In genomic region chr6:132814716-132815570, GRCh38 we compare ENCODE assay signal across 8 cellular contexts. TPM values are rescaled to one million over a fixed set of nuclear protein-coding genes. Genes with fewer than 3 reads are reported as not detected.
DNase-seq lines count a peak whose midpoint lies in the region; ATAC-seq, FAIRE-seq and TF ChIP-seq lines count a peak whose summit lies in the region.

No MANE protein-coding gene starts in this region.

- RAD21 ChIA-PET in GM12878 (lab: Charles Lee; ENCODE audit: unreplicated experiment): interaction anchor here (0.7 to 1.5 kb wide), 3 partner anchors 16 to 302 kb away, joined by 3 to 5 read pairs (median 4); partner anchors contain the start of gene STX7

- ATAC-seq in GM21786 (IDR thresholded peaks at IDR 0.05; ENCODE audit: unreplicated experiment) (peak; percentile 1), GM12878 (peak; percentile 7), HepG2 (peak; percentile 1; the same call in 2 of the 3 replicates), thoracic aorta (ENCODE audit: insufficient number of reproducible peaks, low FRiP score, low read depth) (no peak), HG02884 (IDR thresholded peaks at IDR 0.05; ENCODE audit: unreplicated experiment) (no peak)

- POLR2A ChIA-PET in GM12878 (lab: Charles Lee) (interaction anchor here (0.7 to 2.2 kb wide), 3 partner anchors 17 to 302 kb away, joined by 3 to 8 read pairs (median 3); partner anchors contain the start of genes SLC18B1 and STX7), HepG2 (lab: Yijun Ruan, JAX) (interaction anchor here (0.6 to 9.0 kb wide), 13 partner anchors 8 to 1187 kb away, joined by 3 to 96 read pairs (median 5); partner anchors contain the start of genes MED23, SLC18B1, STX7 and VNN1)

- CTCF ChIA-PET in Calu3 (lab: Charles Lee): interaction anchor here (0.6 kb wide), 1 partner anchor 510 kb away, joined by 7 read pairs; no protein-coding TSS in a partner anchor
- CTCF ChIA-PET in GM12878 (lab: Yijun Ruan, JAX): interaction anchor here (0.6 to 4.4 kb wide), 9 partner anchors 9 to 544 kb away, joined by 3 to 25 read pairs (median 4); partner anchors contain the start of gene SLC18B1
- CTCF ChIA-PET in HepG2 (lab: Yijun Ruan, JAX; ENCODE audit: low intra/inter-chr PET ratio, low total read pairs): no interaction called here

- H3K4me3 Mint-ChIP-seq in Calu3 (ENCODE audit: low read depth, unreplicated experiment): peak overlapping the region; percentile 84

- in situ Hi-C loops in GM12878 (cut with MboI): no loop called here
- in situ Hi-C loops in HepG2 (cut with HindIII; ENCODE audit: extremely low pct_ligation_motif_present, low pct_unique_long_range_greater_than_20kb): no loop called here

- peak overlapping the region; percentile 14; the same call in 1 of the 2 replicates for H3K27ac ChIP-seq in MM.1S (ENCODE audit: low read length)
- peak overlapping the region; percentile 60 for H3K27ac ChIP-seq in GM12878 (ENCODE audit: control insufficient read depth, insufficient read depth)
- H3K27ac ChIP-seq in HepG2 (ENCODE audit: extremely low read length, insufficient read depth, low read length): peak overlapping the region; percentile 95
- peak overlapping the region; percentile 73 for H3K27ac ChIP-seq in thoracic aorta

- no peak for FAIRE-seq in GM12878 (lab: Jason Lieb, UNC)
- no peak for FAIRE-seq in HepG2 (lab: Jason Lieb, UNC)

- peaks cover 38% of the 10 kb centered on the region for H3K4me1 Mint-ChIP-seq in Calu3 (ENCODE audit: low read depth, unreplicated experiment)

- peaks cover 66% of the 10 kb centered on the region for H3F3A ChIP-seq in MM.1S (ENCODE audit: insufficient read depth, low read length)

- H3K27me3 ChIP-seq in MM.1S (replicated peaks; ENCODE audit: insufficient read depth, low read length) (no peaks in the 10 kb centered on the region), GM12878 (replicated peaks in 1 of 2; ENCODE audit: control insufficient read depth in 2 of 2, insufficient read depth in 2 of 2, low read length in 1 of 2) (peaks cover 0 to 5% of the 10 kb centered on the region in 2 experiments; a peak in 1 of 4 replicates), HepG2 (ENCODE audit: control insufficient read depth in 1 of 2, insufficient read depth in 2 of 2, low read length in 2 of 2) (no peaks in the 10 kb centered on the region; a peak in 1 of 5 replicates), thoracic aorta (replicated peaks; ENCODE audit: insufficient read depth) (no peaks in the 10 kb centered on the region)

- H3K27me3 Mint-ChIP-seq in Calu3 (ENCODE audit: unreplicated experiment): no peaks in the 10 kb centered on the region

- H3K36me3 ChIP-seq in MM.1S (replicated peaks; ENCODE audit: insufficient read depth, low read length) (peaks cover 21% of the 10 kb centered on the region), GM12878 (ENCODE audit: control insufficient read depth in 2 of 2, insufficient read depth in 2 of 2, low read length in 1 of 2) (peaks cover 7 to 14% of the 10 kb centered on the region in 2 experiments), HepG2 (replicated peaks in 1 of 2; ENCODE audit: control insufficient read depth in 1 of 2, insufficient read depth in 2 of 2, low read length in 2 of 2) (peaks cover 9 to 39% of the 10 kb centered on the region in 2 experiments), thoracic aorta (peaks cover 28% of the 10 kb centered on the region)

- TF ChIP-seq POLR2A in GM12878 (IDR thresholded peaks at IDR 0.05; ENCODE audit: low read depth, low read length): no peak
- TF ChIP-seq POLR2A in HepG2 (IDR thresholded peaks at IDR 0.05; ENCODE audit: insufficient read depth in 1 of 2, low read depth in 2 of 2, low read length in 2 of 2): no peak

- 1% methylated on average over 27 of the region's 27 CpGs for WGBS in GM12878 (ENCODE audit: insufficient coverage, insufficient replicate concordance, low lambda C conversion rate, missing lambda C conversion rate)
- WGBS in HepG2 (ENCODE audit: low lambda C conversion rate): 1% methylated on average over 18 of the region's 27 CpGs

- H3K9me3 Mint-ChIP-seq in Calu3 (ENCODE audit: low read depth, unreplicated experiment): no peaks in the 10 kb centered on the region

- SMC1A ChIA-PET in GM12878 (lab: Charles Lee; ENCODE audit: uncharacterized antibody, unreplicated experiment): interaction anchor here (0.9 to 1.2 kb wide), 7 partner anchors 16 to 1138 kb away, joined by 3 to 4 read pairs (median 4); partner anchors contain the start of gene TBPL1

- TF ChIP-seq RAD21 in GM12878 (IDR thresholded peaks at IDR 0.05; ENCODE audit: insufficient read depth, low read depth, low read length) (no peak), HepG2 (CRISPR knock-in tag; IDR thresholded peaks at IDR 0.05) (no peak)

- no peak for DNase-seq in Calu3
- DNase-seq in MM.1S: no peak
- DNase-seq in GM12878 (ENCODE audit: low read depth, low spot score): no peak
- peak; percentile 19 for DNase-seq in HepG2 (ENCODE audit: low spot score)
- no peak for DNase-seq in thoracic aorta (ENCODE audit: low spot score)
- DNase-seq in NCI-H1694 treated with DMSO at 0.1 percent for 48 hours (lab: John Stamatoyannopoulos, UW): no peak

- peaks cover 39% of the 10 kb centered on the region for H4K20me1 ChIP-seq in MM.1S (ENCODE audit: insufficient read depth, low read length)
- peaks cover 5% of the 10 kb centered on the region; the same call in 1 of the 2 replicates for H4K20me1 ChIP-seq in GM12878 (ENCODE audit: control insufficient read depth, insufficient read depth)
- H4K20me1 ChIP-seq in HepG2 (ENCODE audit: insufficient read depth, low read length): peaks cover 54% of the 10 kb centered on the region

- H3K4me2 ChIP-seq in MM.1S (ENCODE audit: low read depth, low read length) (peak overlapping the region; percentile 73), GM12878 (ENCODE audit: control insufficient read depth, insufficient read depth) (peak overlapping the region; percentile 51), HepG2 (ENCODE audit: low read depth, low read length) (peak overlapping the region; percentile 81)

- peak overlapping the region; percentile 98 for H3K27ac Mint-ChIP-seq in Calu3 (ENCODE audit: unreplicated experiment)

- no peak overlapping the region for H2AFZ ChIP-seq in MM.1S (ENCODE audit: low read length)
- no peak overlapping the region for H2AFZ ChIP-seq in GM12878 (ENCODE audit: control insufficient read depth, low read depth, low read length)
- H2AFZ ChIP-seq in HepG2 (ENCODE audit: low read length): no peak overlapping the region

- TF ChIP-seq EP300 in GM12878 (IDR thresholded peaks at IDR 0.05; ENCODE audit: borderline replicate concordance in 1 of 2, control insufficient read depth in 1 of 2, low read depth in 2 of 2, low read length in 2 of 2) (no peak), HepG2 (IDR thresholded peaks at IDR 0.05; ENCODE audit: low read depth in 2 of 2, low read length in 2 of 2) (no peak), HepG2 (CRISPR knock-in tag; IDR thresholded peaks at IDR 0.05; ENCODE audit: borderline replicate concordance) (no peak)

- H3K9me3 ChIP-seq in MM.1S (replicated peaks; ENCODE audit: insufficient read depth, low read length): no peaks in the 10 kb centered on the region
- no peaks in the 10 kb centered on the region for H3K9me3 ChIP-seq in GM12878 (replicated peaks; ENCODE audit: control insufficient read depth, insufficient read depth, low read length)
- H3K9me3 ChIP-seq in HepG2 (ENCODE audit: low read length): no peaks in the 10 kb centered on the region
- H3K9me3 ChIP-seq in thoracic aorta: no peaks in the 10 kb centered on the region

- peaks cover 76% of the 10 kb centered on the region for H3K36me3 Mint-ChIP-seq in Calu3 (ENCODE audit: insufficient read depth, unreplicated experiment)

- H3K9ac ChIP-seq in MM.1S (ENCODE audit: low read length) (peak overlapping the region; percentile 90), GM12878 (ENCODE audit: control insufficient read depth, insufficient read depth, low read length) (peak overlapping the region; percentile 83), HepG2 (ENCODE audit: insufficient read depth, low read depth, low read length) (peak overlapping the region; percentile 98)

- H3K4me1 ChIP-seq in MM.1S (ENCODE audit: low read length) (peaks cover 9% of the 10 kb centered on the region), GM12878 (ENCODE audit: control insufficient read depth, insufficient read depth, low read length) (peaks cover 6% of the 10 kb centered on the region; the same call in 1 of the 2 replicates), HepG2 (ENCODE audit: insufficient read depth, low read length) (peaks cover 57% of the 10 kb centered on the region), thoracic aorta (ENCODE audit: control insufficient read depth in 1 of 2, low read depth in 2 of 2) (peaks cover 24 to 31% of the 10 kb centered on the region in 2 donors)

- H3K79me2 ChIP-seq in MM.1S (ENCODE audit: low read length): peaks cover 30% of the 10 kb centered on the region
- peaks cover 26% of the 10 kb centered on the region for H3K79me2 ChIP-seq in GM12878 (ENCODE audit: control insufficient read depth, insufficient read depth, low read length)
- peaks cover 28% of the 10 kb centered on the region for H3K79me2 ChIP-seq in HepG2 (ENCODE audit: insufficient read depth, low read length)

- no peaks in the 10 kb centered on the region for H3K9me2 ChIP-seq in MM.1S (replicated peaks; ENCODE audit: insufficient read depth, low read length)

- TF ChIP-seq CTCF in Calu3 (IDR thresholded peaks at IDR 0.05; ENCODE audit: unreplicated experiment): no peak
- no peak for TF ChIP-seq CTCF in MM.1S (IDR thresholded peaks at IDR 0.05; ENCODE audit: low read length)
- no peak for TF ChIP-seq CTCF in GM12878 (IDR thresholded peaks at IDR 0.05 in 2 of 3, conservative IDR thresholded peaks at IDR 0.05 in 1 of 3; ENCODE audit: control insufficient read depth in 2 of 3, extremely low read depth in 1 of 3, insufficient read depth in 1 of 3, low read depth in 3 of 3, low read length in 3 of 3)
- TF ChIP-seq CTCF in HepG2 (CRISPR knock-in tag; IDR thresholded peaks at IDR 0.05): no peak
- TF ChIP-seq CTCF in thoracic aorta (IDR thresholded peaks at IDR 0.05): no peak

- intact Hi-C loops in Calu3 (cut with micrococcal nuclease; ENCODE audit: unreplicated experiment) (no loop called here), GM12878 (cut with micrococcal nuclease; ENCODE audit: unreplicated experiment) (loop anchor here (2.0 to 5.0 kb wide), 3 partner anchors 143 to 1138 kb away; partner anchors contain the start of genes STX7 and TBPL1), HepG2 (cut with micrococcal nuclease; ENCODE audit: unreplicated experiment) (loop anchor here (5.0 to 10.0 kb wide), 2 partner anchors 303 to 860 kb away; partner anchors contain the start of genes CCN2 and STX7)

- H3K4me3 ChIP-seq in MM.1S (ENCODE audit: low read length) (peak overlapping the region; percentile 94), GM12878 (peak overlapping the region; percentile 94), HepG2 (replicated peaks in 1 of 3; ENCODE audit: insufficient read depth in 1 of 3, low read depth in 2 of 3, low read length in 3 of 3) (peak overlapping the region; percentile 93 to 99 (median 96)), thoracic aorta (peak overlapping the region; percentile 83)

- BruUV-seq in Calu3 (replicated peaks; lab: Mats Ljungman, UMichigan): TSS peak; percentile 61
- BruUV-seq in GM12878 (replicated peaks; lab: Mats Ljungman, UMichigan): TSS peak; percentile 78
- BruUV-seq in HepG2 (replicated peaks; lab: Mats Ljungman, UMichigan): TSS peak; percentile 67

RNA-seq across cellular contexts. Expression of gene RPS12, which starts 0.6 kb away (rescaled TPM):
- total RNA-seq in Calu3 (2022): 1,002 and 1,082 TPM in 2 replicates
- 143 and 167 TPM in 2 replicates for total RNA-seq in GM12878 (2013; cell fraction: nucleolus; rRNA removed)
- total RNA-seq in GM12878 (2014; rRNA removed): 2,747 and 2,993 TPM in 2 replicates
- 2,703 and 2,713 TPM in 2 replicates for total RNA-seq in GM12878 (2014; rRNA removed; fragmentation: Illumina TruSeq; extraction: Trizol)
- total RNA-seq in GM12878 (2021): 1,613 and 1,701 TPM in 2 replicates
- 9,977 TPM for polyA plus RNA-seq in GM12878 (2011; ENCODE audit: low read depth)
- polyA plus RNA-seq in GM12878 (2011; rRNA removed): 2,437 and 2,746 TPM in 2 replicates
- 4,228 and 4,382 TPM in 2 replicates for polyA plus RNA-seq in GM12878 (2011; cell fraction: cytosol; rRNA removed)
- polyA plus RNA-seq in GM12878 (2011; cell fraction: nucleus; rRNA removed): 858 and 889 TPM in 2 replicates
- 5,102 and 5,170 TPM in 2 replicates for polyA plus RNA-seq in GM12878 (2012)
- polyA plus RNA-seq in GM12878 (2014; fragmentation: Illumina TruSeq; extraction: Trizol): 1,209 and 1,555 TPM in 2 replicates
- polyA plus RNA-seq in GM12878 (2014; fragmentation: Nextera tagmentation; extraction: Ambion mirVana): 1,000 to 10,000 TPM; 2,955 to 3,077 TPM
- polyA plus RNA-seq in GM12878 (2014; rRNA removed): 3,381 and 3,739 TPM in 2 replicates
- polyA plus RNA-seq in GM12878 (2016; fragmentation: Nextera tagmentation; extraction: Ambion mirVana): 1,000 to 10,000 TPM; 1,013 to 1,054 TPM
- polyA minus RNA-seq in GM12878 (2011; rRNA and poly(A)+ RNA removed): 2,493 and 2,865 TPM in 2 replicates
- polyA minus RNA-seq in GM12878 (2011; cell fraction: cytosol; rRNA and poly(A)+ RNA removed): 513 and 522 TPM in 2 replicates
- polyA minus RNA-seq in GM12878 (2011; cell fraction: nucleus; rRNA and poly(A)+ RNA removed): 216 and 336 TPM in 2 replicates
- 3,224 and 3,551 TPM in 2 replicates for total RNA-seq in HepG2 (2016; rRNA removed; fragmentation: Illumina TruSeq; extraction: Trizol)
- 10,695 and 12,100 TPM in 2 replicates for total RNA-seq in HepG2 (2016; cell fraction: cytosol; rRNA removed; fragmentation: Illumina TruSeq; extraction: Trizol; ENCODE audit: low read depth)
- 3,292 and 3,559 TPM in 2 replicates for total RNA-seq in HepG2 (2016; cell fraction: insoluble cytoplasmic fraction; rRNA removed; fragmentation: Illumina TruSeq; extraction: Trizol)
- total RNA-seq in HepG2 (2016; cell fraction: membrane; rRNA removed; fragmentation: Illumina TruSeq; extraction: Trizol): 12,582 and 12,681 TPM in 2 replicates
- total RNA-seq in HepG2 (2016; cell fraction: nucleus; rRNA removed; fragmentation: Illumina TruSeq; extraction: Trizol): 1,009 and 1,091 TPM in 2 replicates
- 6,343 and 7,346 TPM in 2 replicates for polyA plus RNA-seq in HepG2 (2011; rRNA removed)
- 10,754 and 13,161 TPM in 2 replicates for polyA plus RNA-seq in HepG2 (2011; cell fraction: cytosol; rRNA removed)
- polyA plus RNA-seq in HepG2 (2011; cell fraction: nucleus; rRNA removed): 1,380 and 1,587 TPM in 2 replicates
- polyA plus RNA-seq in HepG2 (2012): 4,280 and 4,651 TPM in 2 replicates
- polyA plus RNA-seq in HepG2 (2016; cell fraction: cytosol; fragmentation: Illumina TruSeq; extraction: Trizol; ENCODE audit: low read depth): 13,237 and 13,731 TPM in 2 replicates
- 3,395 and 3,576 TPM in 2 replicates for polyA plus RNA-seq in HepG2 (2016; cell fraction: insoluble cytoplasmic fraction; fragmentation: Illumina TruSeq; extraction: Trizol; ENCODE audit: low read depth)
- polyA plus RNA-seq in HepG2 (2016; cell fraction: membrane; fragmentation: Illumina TruSeq; extraction: Trizol; ENCODE audit: low read depth): 11,484 and 12,144 TPM in 2 replicates
- 1,833 and 2,013 TPM in 2 replicates for polyA plus RNA-seq in HepG2 (2016; cell fraction: nucleus; fragmentation: Illumina TruSeq; extraction: Trizol; ENCODE audit: insufficient read depth, low read depth)
- 2,109 and 3,494 TPM in 2 replicates for polyA minus RNA-seq in HepG2 (2011; rRNA and poly(A)+ RNA removed; ENCODE audit: low replicate concordance)
- 1,100 and 1,176 TPM in 2 replicates for polyA minus RNA-seq in HepG2 (2011; cell fraction: cytosol; rRNA and poly(A)+ RNA removed)
- polyA minus RNA-seq in HepG2 (2011; cell fraction: nucleus; rRNA and poly(A)+ RNA removed): 507 and 550 TPM in 2 replicates
- total RNA-seq in thoracic aorta: 100 to 1,000 TPM; 546 to 689 TPM

RNA-seq across cellular contexts. Expression of gene SLC18B1, which starts 16.5 kb away (rescaled TPM):
- total RNA-seq in Calu3 (2022): 23.9 and 25.9 TPM in 2 replicates
- total RNA-seq in GM12878 (2013; cell fraction: nucleolus; rRNA removed): 7.1 and 7.3 TPM in 2 replicates
- total RNA-seq in GM12878 (2014; rRNA removed): 7.2 and 11.4 TPM in 2 replicates
- total RNA-seq in GM12878 (2014; rRNA removed; fragmentation: Illumina TruSeq; extraction: Trizol): 8.4 and 8.5 TPM in 2 replicates
- 7.0 and 7.8 TPM in 2 replicates for total RNA-seq in GM12878 (2021)
- polyA plus RNA-seq in GM12878 (2011; ENCODE audit: low read depth): 3.5 TPM
- 3.6 and 5.3 TPM in 2 replicates for polyA plus RNA-seq in GM12878 (2011; rRNA removed)
- polyA plus RNA-seq in GM12878 (2011; cell fraction: cytosol; rRNA removed): 1.4 and 1.7 TPM in 2 replicates
- polyA plus RNA-seq in GM12878 (2011; cell fraction: nucleus; rRNA removed): 2.3 and 3.1 TPM in 2 replicates
- polyA plus RNA-seq in GM12878 (2012): 4.6 and 5.4 TPM in 2 replicates
- 9.7 and 13.0 TPM in 2 replicates for polyA plus RNA-seq in GM12878 (2014; fragmentation: Illumina TruSeq; extraction: Trizol)
- polyA plus RNA-seq in GM12878 (2014; fragmentation: Nextera tagmentation; extraction: Ambion mirVana): 1 to 10 TPM; 3.5 to 6.3 TPM
- polyA plus RNA-seq in GM12878 (2014; rRNA removed): 5.3 and 6.6 TPM in 2 replicates
- 10 to 100 TPM in 1 of 2 experiments, 1 to 10 TPM in 1; 8.5 to 11.8 TPM for polyA plus RNA-seq in GM12878 (2016; fragmentation: Nextera tagmentation; extraction: Ambion mirVana)
- 2.8 and 3.3 TPM in 2 replicates for polyA minus RNA-seq in GM12878 (2011; rRNA and poly(A)+ RNA removed)
- polyA minus RNA-seq in GM12878 (2011; cell fraction: cytosol; rRNA and poly(A)+ RNA removed): 0.52 and 0.67 TPM in 2 replicates
- 0.67 and 0.73 TPM in 2 replicates for polyA minus RNA-seq in GM12878 (2011; cell fraction: nucleus; rRNA and poly(A)+ RNA removed)
- total RNA-seq in HepG2 (2016; rRNA removed; fragmentation: Illumina TruSeq; extraction: Trizol): 9.1 and 13.8 TPM in 2 replicates
- total RNA-seq in HepG2 (2016; cell fraction: cytosol; rRNA removed; fragmentation: Illumina TruSeq; extraction: Trizol; ENCODE audit: low read depth): 2.6 and 3.7 TPM in 2 replicates
- 9.3 and 14.3 TPM in 2 replicates for total RNA-seq in HepG2 (2016; cell fraction: insoluble cytoplasmic fraction; rRNA removed; fragmentation: Illumina TruSeq; extraction: Trizol)
- 7.4 and 8.2 TPM in 2 replicates for total RNA-seq in HepG2 (2016; cell fraction: membrane; rRNA removed; fragmentation: Illumina TruSeq; extraction: Trizol)
- total RNA-seq in HepG2 (2016; cell fraction: nucleus; rRNA removed; fragmentation: Illumina TruSeq; extraction: Trizol): 12.6 and 14.0 TPM in 2 replicates
- 9.8 and 11.4 TPM in 2 replicates for polyA plus RNA-seq in HepG2 (2011; rRNA removed)
- polyA plus RNA-seq in HepG2 (2011; cell fraction: cytosol; rRNA removed): 5.6 and 9.6 TPM in 2 replicates
- polyA plus RNA-seq in HepG2 (2011; cell fraction: nucleus; rRNA removed): 8.1 and 11.8 TPM in 2 replicates
- polyA plus RNA-seq in HepG2 (2012): 10.7 and 13.7 TPM in 2 replicates
- 3.2 TPM in 2 replicates for polyA plus RNA-seq in HepG2 (2016; cell fraction: cytosol; fragmentation: Illumina TruSeq; extraction: Trizol; ENCODE audit: low read depth)
- polyA plus RNA-seq in HepG2 (2016; cell fraction: insoluble cytoplasmic fraction; fragmentation: Illumina TruSeq; extraction: Trizol; ENCODE audit: low read depth): 7.9 and 10.1 TPM in 2 replicates
- 6.7 and 6.9 TPM in 2 replicates for polyA plus RNA-seq in HepG2 (2016; cell fraction: membrane; fragmentation: Illumina TruSeq; extraction: Trizol; ENCODE audit: low read depth)
- 22.4 and 23.0 TPM in 2 replicates for polyA plus RNA-seq in HepG2 (2016; cell fraction: nucleus; fragmentation: Illumina TruSeq; extraction: Trizol; ENCODE audit: insufficient read depth, low read depth)
- polyA minus RNA-seq in HepG2 (2011; rRNA and poly(A)+ RNA removed; ENCODE audit: low replicate concordance): 10.6 and 11.6 TPM in 2 replicates
- polyA minus RNA-seq in HepG2 (2011; cell fraction: cytosol; rRNA and poly(A)+ RNA removed): 6.4 and 7.6 TPM in 2 replicates
- 8.4 and 10.2 TPM in 2 replicates for polyA minus RNA-seq in HepG2 (2011; cell fraction: nucleus; rRNA and poly(A)+ RNA removed)
- total RNA-seq in thoracic aorta: 1 to 10 TPM; 3.9 to 6.1 TPM

RNA-seq across cellular contexts. Expression of gene VNN2, which starts 57.2 kb away (rescaled TPM):
- total RNA-seq in Calu3 (2022): 18.1 and 21.5 TPM in 2 replicates
- 25.5 and 28.5 TPM in 2 replicates for total RNA-seq in GM12878 (2013; cell fraction: nucleolus; rRNA removed)
- total RNA-seq in GM12878 (2014; rRNA removed): 21.3 and 26.3 TPM in 2 replicates
- total RNA-seq in GM12878 (2014; rRNA removed; fragmentation: Illumina TruSeq; extraction: Trizol): 22.9 and 23.9 TPM in 2 replicates
- 13.8 and 15.1 TPM in 2 replicates for total RNA-seq in GM12878 (2021)
- polyA plus RNA-seq in GM12878 (2011; ENCODE audit: low read depth): 39.3 TPM
- polyA plus RNA-seq in GM12878 (2011; rRNA removed): 18.2 and 21.5 TPM in 2 replicates
- polyA plus RNA-seq in GM12878 (2011; cell fraction: cytosol; rRNA removed): 11.2 and 15.0 TPM in 2 replicates
- polyA plus RNA-seq in GM12878 (2011; cell fraction: nucleus; rRNA removed): 10.7 and 12.0 TPM in 2 replicates
- 22.9 and 23.5 TPM in 2 replicates for polyA plus RNA-seq in GM12878 (2012)
- polyA plus RNA-seq in GM12878 (2014; fragmentation: Illumina TruSeq; extraction: Trizol): 30.1 and 41.7 TPM in 2 replicates
- polyA plus RNA-seq in GM12878 (2014; fragmentation: Nextera tagmentation; extraction: Ambion mirVana): 10 to 100 TPM; 26.4 to 27.3 TPM
- 14.4 and 24.4 TPM in 2 replicates for polyA plus RNA-seq in GM12878 (2014; rRNA removed)
- 10 to 100 TPM; 18.2 to 19.4 TPM for polyA plus RNA-seq in GM12878 (2016; fragmentation: Nextera tagmentation; extraction: Ambion mirVana)
- polyA minus RNA-seq in GM12878 (2011; rRNA and poly(A)+ RNA removed): 10.9 and 13.4 TPM in 2 replicates
- polyA minus RNA-seq in GM12878 (2011; cell fraction: cytosol; rRNA and poly(A)+ RNA removed): 3.6 and 3.7 TPM in 2 replicates
- 3.1 and 3.7 TPM in 2 replicates for polyA minus RNA-seq in GM12878 (2011; cell fraction: nucleus; rRNA and poly(A)+ RNA removed)
- total RNA-seq in HepG2 (2016; rRNA removed; fragmentation: Illumina TruSeq; extraction: Trizol): 0.13 and 0.15 TPM in 2 replicates
- total RNA-seq in HepG2 (2016; cell fraction: cytosol; rRNA removed; fragmentation: Illumina TruSeq; extraction: Trizol; ENCODE audit: low read depth): not detected in 2 replicates
- total RNA-seq in HepG2 (2016; cell fraction: insoluble cytoplasmic fraction; rRNA removed; fragmentation: Illumina TruSeq; extraction: Trizol): 0.13 TPM in 1 of 2 replicates, not detected in the other
- total RNA-seq in HepG2 (2016; cell fraction: membrane; rRNA removed; fragmentation: Illumina TruSeq; extraction: Trizol): 0.22 TPM in 1 of 2 replicates, not detected in the other
- not detected in 2 replicates for total RNA-seq in HepG2 (2016; cell fraction: nucleus; rRNA removed; fragmentation: Illumina TruSeq; extraction: Trizol)
- polyA plus RNA-seq in HepG2 (2011; rRNA removed): 0.09 and 0.30 TPM in 2 replicates
- 0.03 and 0.28 TPM in 2 replicates for polyA plus RNA-seq in HepG2 (2011; cell fraction: cytosol; rRNA removed)
- not detected in 2 replicates for polyA plus RNA-seq in HepG2 (2011; cell fraction: nucleus; rRNA removed)
- 0.76 and 1.4 TPM in 2 replicates for polyA plus RNA-seq in HepG2 (2012)
- not detected in 2 replicates for polyA plus RNA-seq in HepG2 (2016; cell fraction: cytosol; fragmentation: Illumina TruSeq; extraction: Trizol; ENCODE audit: low read depth)
- not detected in 2 replicates for polyA plus RNA-seq in HepG2 (2016; cell fraction: insoluble cytoplasmic fraction; fragmentation: Illumina TruSeq; extraction: Trizol; ENCODE audit: low read depth)
- polyA plus RNA-seq in HepG2 (2016; cell fraction: membrane; fragmentation: Illumina TruSeq; extraction: Trizol; ENCODE audit: low read depth): not detected in 2 replicates
- not detected in 2 replicates for polyA plus RNA-seq in HepG2 (2016; cell fraction: nucleus; fragmentation: Illumina TruSeq; extraction: Trizol; ENCODE audit: insufficient read depth, low read depth)
- polyA minus RNA-seq in HepG2 (2011; rRNA and poly(A)+ RNA removed; ENCODE audit: low replicate concordance): not detected in 2 replicates
- not detected in 2 replicates for polyA minus RNA-seq in HepG2 (2011; cell fraction: cytosol; rRNA and poly(A)+ RNA removed)
- polyA minus RNA-seq in HepG2 (2011; cell fraction: nucleus; rRNA and poly(A)+ RNA removed): not detected in 2 replicates
- total RNA-seq in thoracic aorta: 1 to 10 TPM; 2.0 to 2.4 TPM

Comparison
In these comparisons a context has a peak if more than half of its experiments do, and no peak if none do; other contexts are left out.
1. ATAC-seq: peak in GM21786 (single experiment), GM12878 (single experiment) and HepG2 (single experiment); none in thoracic aorta (single experiment) and HG02884 (single experiment).
2. H3K27ac ChIP-seq: peak in every context shown above with its lines; median percentile 95 in HepG2; 73 in thoracic aorta; 60 in GM12878; 14 in MM.1S.
3. Peak in every context shown above with its lines, with median percentiles within 50 percentile points of each other: H3K4me2 ChIP-seq, H3K4me3 ChIP-seq and H3K9ac ChIP-seq.